In the genomic region with DNA sequence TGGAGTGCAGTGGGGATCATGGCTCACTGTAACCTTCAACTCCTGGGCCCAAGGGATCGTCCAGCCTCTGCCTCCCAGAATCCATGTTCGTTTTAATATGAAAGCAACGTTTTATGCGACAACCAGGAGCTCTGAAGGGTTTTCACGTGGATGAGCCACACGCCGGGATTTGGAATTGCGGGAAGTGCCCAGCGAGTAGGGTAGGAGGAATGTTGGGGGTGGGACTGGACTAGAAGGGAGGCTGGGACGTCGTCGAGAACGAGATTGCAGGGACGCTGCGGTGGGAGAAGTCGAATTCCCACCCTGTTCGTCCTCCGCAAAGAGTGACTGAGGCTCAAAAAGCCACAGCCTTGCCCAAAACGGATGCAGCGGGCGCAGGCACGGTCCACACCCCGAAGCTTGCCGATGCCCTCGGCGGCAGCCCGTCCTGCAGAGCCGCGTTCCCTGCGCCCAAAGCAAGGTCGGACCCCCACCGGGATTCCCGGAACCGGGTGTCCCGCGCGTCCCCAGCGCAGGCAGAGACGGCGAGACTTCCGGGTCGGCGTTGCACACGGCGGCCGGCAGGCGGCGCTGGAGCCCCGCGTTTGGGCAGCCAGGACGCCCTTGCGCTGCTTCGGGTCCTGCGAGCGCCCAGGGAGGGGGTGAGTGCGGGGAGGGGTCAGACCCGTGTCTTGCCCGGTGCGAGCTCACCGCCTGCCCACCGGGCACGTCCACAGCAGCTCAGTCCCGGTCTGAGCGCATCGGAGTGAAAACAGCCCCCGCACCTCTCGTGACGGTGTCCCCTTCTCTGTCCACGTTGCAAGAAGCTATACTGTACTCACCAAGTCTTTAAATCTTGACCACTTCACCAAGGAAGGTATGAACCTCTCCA, we compare ENCODE assay signal across 8 cellular contexts.
DNase-seq lines count a peak whose midpoint lies in the region; ATAC-seq and TF ChIP-seq lines count a peak whose summit lies in the region.

No MANE protein-coding gene starts in this region.

- H3K27ac ChIP-seq in A673 (ENCODE audit: low read depth, low read length, poor library complexity, severe bottlenecking) (peak overlapping the region; percentile 57), left lung (no peak overlapping the region)

- BruUV-seq in A673 (replicated peaks; lab: Mats Ljungman, UMichigan), result no TSS peak

- DNase-seq in A673 (ENCODE audit: low spot score) (peak; percentile 80), NCI-H226 (peak; percentile 55), cortex of kidney (lab: John Stamatoyannopoulos, UW) (peak; percentile 13), left lung (peak; percentile 79 to 96)
- DNase-seq in activated CD4-positive, alpha-beta T cell treated with anti-CD3 and anti-CD28 coated beads for 48 hours, result peak; percentile 83
- DNase-seq in stimulated activated CD4-positive, alpha-beta T cell treated with anti-CD3 and anti-CD28 coated beads, Interleukin-2, amount 100 ng/mL, for 48 hours, result peak; percentile 77 to 82

- POLR2A ChIA-PET in A673 (lab: Charles Lee; ENCODE audit: low non-redundant PET), result no interaction called here

- ATAC-seq in GM18511 (IDR thresholded peaks at IDR 0.05; ENCODE audit: unreplicated experiment), result peak; percentile 74
- ATAC-seq in HG03045 (IDR thresholded peaks at IDR 0.05; ENCODE audit: unreplicated experiment), result peak; percentile 73
- peak; percentile 95 for ATAC-seq in left lung

- CTCF ChIA-PET in A673 (lab: Charles Lee), result interaction anchor here (0.5 to 1.9 kb wide), 9 partner anchors 20 to 855 kb away, joined by 3 to 6 read pairs (median 3); a partner anchor contains a TSS

- no peaks in the 10 kb centered on the region for H3K9me3 ChIP-seq in A673 (ENCODE audit: low read depth, low read length, poor library complexity, severe bottlenecking)
- no peaks in the 10 kb centered on the region for H3K9me3 ChIP-seq in left lung

- peak overlapping the region; percentile 56 for H3K4me3 ChIP-seq in A673 (ENCODE audit: low read depth, low read length, poor library complexity, severe bottlenecking)
- H3K4me3 ChIP-seq in left lung, result peak overlapping the region; percentile 54 to 75

- H3K4me1 ChIP-seq in A673 (ENCODE audit: insufficient read depth, low read length, poor library complexity, severe bottlenecking), result no peaks in the 10 kb centered on the region
- H3K4me1 ChIP-seq in left lung, result peaks cover 5 to 15% of the 10 kb centered on the region in 2 donors

- H3K36me3 ChIP-seq in A673 (ENCODE audit: insufficient read depth, low read length, poor library complexity, severe bottlenecking) (no peaks in the 10 kb centered on the region), left lung (no peaks in the 10 kb centered on the region)

- intact Hi-C loops in A673 (cut with micrococcal nuclease; ENCODE audit: unreplicated experiment) (loop anchor here (1.0 to 5.0 kb wide), 2 partner anchors 31 to 403 kb away; no protein-coding TSS in a partner anchor), left lung (cut with DNase I) (loop anchor here in 1 of 2 donors (5.0 kb wide), 1 partner anchor 123 kb away; a partner anchor contains a TSS)

- TF ChIP-seq CTCF in A673 (conservative IDR thresholded peaks at IDR 0.05; ENCODE audit: low read depth, low read length), result peak; percentile 98
- peak; percentile 96 to 99 for TF ChIP-seq CTCF in left lung (IDR thresholded peaks at IDR 0.05)

- no peaks in the 10 kb centered on the region for H3K27me3 ChIP-seq in A673 (replicated peaks; ENCODE audit: insufficient read depth, low read depth, low read length, poor library complexity)
- H3K27me3 ChIP-seq in left lung, result peaks cover 0 to 5% of the 10 kb centered on the region in 2 donors

Comparison
In these comparisons a context has a peak if more than half of its experiments do, and no peak if none do; other contexts are left out.
1. DNase-seq: peak in every context shown above with its lines; median percentile 88 in left lung; 83 in activated CD4-positive, alpha-beta T cell treated with anti-CD3 and anti-CD28 coated beads for 48 hours; 80 in A673; 80 in stimulated activated CD4-positive, alpha-beta T cell treated with anti-CD3 and anti-CD28 coated beads, Interleukin-2, amount 100 ng/mL, for 48 hours; 55 in NCI-H226; 13 in cortex of kidney.